Comparison of ENCODE assay signal across 7 cellular contexts in the genomic region with DNA sequence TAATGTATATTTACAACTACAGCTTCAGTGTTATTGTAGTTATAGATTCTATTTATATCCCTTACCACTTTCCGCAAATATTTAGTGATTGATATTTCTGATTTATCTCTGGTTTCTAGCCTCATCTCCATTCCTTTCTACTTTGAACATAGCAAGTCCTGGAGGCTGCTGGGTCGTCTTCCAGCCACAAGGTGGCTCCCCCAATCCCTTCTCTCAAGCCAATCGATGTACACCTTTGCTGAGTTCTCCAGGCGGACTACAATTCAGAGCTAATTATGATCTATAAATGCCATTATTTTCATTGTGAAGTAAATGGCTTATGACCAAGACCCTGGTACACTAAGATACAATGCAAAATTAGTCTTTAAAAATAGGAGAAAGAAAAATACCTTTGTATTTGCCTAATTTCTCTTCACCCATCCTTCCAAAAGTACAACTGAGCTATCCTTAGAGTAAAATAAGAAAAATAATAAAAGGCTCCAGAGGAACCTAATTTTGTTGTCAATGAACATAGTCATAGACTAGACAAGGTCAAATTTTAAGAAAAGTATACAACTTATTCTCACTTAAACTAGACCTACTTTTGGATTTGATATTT.
A peak's percentile ranks its signal among the peaks of the same experiment; 100 is the strongest.
DNase-seq lines count a peak whose midpoint lies in the region; ATAC-seq and TF ChIP-seq lines count a peak whose summit lies in the region.

No MANE protein-coding gene starts in this region.

- TF ChIP-seq CTCF in GM12864 (IDR thresholded peaks at IDR 0.05; ENCODE audit: low read depth, low read length, missing control alignments), result peak; percentile 85
- TF ChIP-seq CTCF in NB4 (IDR thresholded peaks at IDR 0.05; ENCODE audit: low read depth, low read length), result peak; percentile 94
- peak; percentile 44 to 66 (median 57) for TF ChIP-seq CTCF in breast epithelium (IDR thresholded peaks at IDR 0.05)

- no peaks in the 10 kb centered on the region for H3K36me3 ChIP-seq in breast epithelium

- no peaks in the 10 kb centered on the region for H3K36me3 Mint-ChIP-seq in T-helper 17 cell (ENCODE audit: low read depth)

- intact Hi-C loops in breast epithelium (cut with DNase I; ENCODE audit: low total_unique reads), result loop anchor here (5.0 kb wide), 1 partner anchor 919 kb away; no protein-coding TSS in a partner anchor

- H3K4me3 ChIP-seq in GM12864 (ENCODE audit: low read depth, low read length) (no peak overlapping the region), NB4 (ENCODE audit: low read depth, low read length) (no peak overlapping the region), breast epithelium (no peak overlapping the region)

- H3K4me1 ChIP-seq in breast epithelium, result no peaks in the 10 kb centered on the region

- peaks cover 13% of the 10 kb centered on the region for H3K4me1 Mint-ChIP-seq in T-helper 17 cell

- no peak for TF ChIP-seq POLR2A in NB4 (IDR thresholded peaks at IDR 0.05; ENCODE audit: extremely low read depth, insufficient read length)
- TF ChIP-seq POLR2A in breast epithelium (IDR thresholded peaks at IDR 0.05), result no peak

- no peak overlapping the region for H3K27ac ChIP-seq in breast epithelium

- peak overlapping the region; percentile 72 for H3K27ac Mint-ChIP-seq in T-helper 17 cell

- peak; percentile 87 for ATAC-seq in T-helper 17 cell

- no peak overlapping the region for H3K4me3 Mint-ChIP-seq in T-helper 17 cell

- H3K27me3 ChIP-seq in breast epithelium, result peaks cover 0 to 39% of the 10 kb centered on the region in 2 donors

- DNase-seq in GM12864 (ENCODE audit: low read depth), result peak; percentile 41
- DNase-seq in NB4 (ENCODE audit: low read depth), result peak; percentile 60
- DNase-seq in T-helper 17 cell, result peak; percentile 13 to 39 (median 31)
- DNase-seq in breast epithelium (ENCODE audit: low spot score in 2 of 2), result no peak
- DNase-seq in kidney tubule cell (ENCODE audit: low spot score), result peak; percentile 70
- peak in 2 of 3 experiments; percentile 10 to 18 for DNase-seq in stimulated activated CD4-positive, alpha-beta T cell treated with anti-CD3 and anti-CD28 coated beads, TNF-alpha, amount 100 ng/mL, for 4 hours (ENCODE audit: low read depth in 3 of 3)
- no peak for DNase-seq in NCI-H128 (lab: John Stamatoyannopoulos, UW; ENCODE audit: unreplicated experiment)

- no peaks in the 10 kb centered on the region for H3K27me3 Mint-ChIP-seq in T-helper 17 cell

- H3K9me3 ChIP-seq in T-helper 17 cell (ENCODE audit: control insufficient read depth, low read length, poor library complexity, severe bottlenecking) (no peaks in the 10 kb centered on the region), breast epithelium (no peaks in the 10 kb centered on the region)

Comparison
In these comparisons a context has a peak if more than half of its experiments do, and no peak if none do; other contexts are left out.
1. DNase-seq: peak in GM12864 (single experiment), NB4 (single experiment), T-helper 17 cell (3 of 3), kidney tubule cell (single experiment) and stimulated activated CD4-positive, alpha-beta T cell treated with anti-CD3 and anti-CD28 coated beads, TNF-alpha, amount 100 ng/mL, for 4 hours (2 of 3); none in breast epithelium (0 of 2) and NCI-H128 (single experiment).
2. Peak in every context shown above with its lines, with median percentiles within 50 percentile points of each other: CTCF ChIP-seq.